ENCODE assay signal across 8 cellular contexts in the genomic region with DNA sequence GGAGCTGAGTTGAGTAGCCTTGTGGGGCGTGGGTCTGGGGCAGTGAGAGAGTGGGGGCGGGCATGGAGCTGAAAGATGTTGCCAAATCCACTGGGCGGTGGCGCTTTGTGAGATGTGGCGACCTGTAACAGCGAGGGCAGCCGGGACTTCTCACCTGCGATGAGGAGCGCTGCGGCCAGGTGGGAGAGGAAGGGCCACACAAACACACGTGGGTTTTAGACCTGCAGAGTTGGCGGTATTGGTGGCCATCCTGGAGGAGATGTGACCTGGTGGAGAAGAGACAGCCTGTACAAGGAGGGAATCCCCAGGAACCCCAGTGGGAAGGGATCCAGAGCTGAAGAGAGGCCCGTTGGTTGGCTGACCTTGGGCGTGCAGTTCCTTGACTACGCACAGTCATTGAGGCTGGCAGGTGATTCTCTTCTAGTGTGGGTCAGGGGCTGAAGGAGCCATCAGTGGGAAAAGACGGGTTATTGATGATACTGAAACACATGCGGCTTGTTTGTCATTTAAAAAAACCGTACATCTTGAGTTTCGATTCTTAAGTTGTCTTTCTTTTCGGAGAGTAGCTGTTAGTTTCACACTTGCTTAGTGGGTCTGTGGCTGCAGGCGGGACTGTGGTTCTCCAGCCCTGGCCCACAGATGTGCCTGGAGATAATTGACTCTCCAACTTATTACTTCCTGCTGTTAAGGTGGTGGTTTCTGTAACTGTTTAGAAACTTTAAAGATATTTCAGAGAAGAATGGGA. TPM values are rescaled to one million over a fixed set of nuclear protein-coding genes. Genes with fewer than 3 reads are reported as not detected.
DNase-seq lines count a peak whose midpoint lies in the region; ATAC-seq and TF ChIP-seq lines count a peak whose summit lies in the region.
"Had no signal": no experiment of that assay in that cellular context is flagged by ENCODE, and none has a peak within 500 bp of the region (broad histone marks: within the 10 kb centered on the region; RNA-seq: fewer than 3 reads in every experiment).

No MANE protein-coding gene starts in this region.

- peak overlapping the region; percentile 89 to 95 for H3K4me3 Mint-ChIP-seq in effector memory CD8-positive, alpha-beta T cell

- TF ChIP-seq EP300 in tibial nerve (IDR thresholded peaks at IDR 0.05) = no peak

- peaks cover 0 to 88% (median 38%) of the 10 kb centered on the region in 4 donors for H3K4me1 ChIP-seq in tibial nerve
- H3K4me1 ChIP-seq in ascending aorta = peaks cover 10 to 17% of the 10 kb centered on the region in 2 donors

- no peaks in the 10 kb centered on the region for H3K9me3 Mint-ChIP-seq in effector memory CD8-positive, alpha-beta T cell

- intact Hi-C loops in ascending aorta (cut with DNase I) = no loop called here

- H3K9me3 ChIP-seq in tibial nerve (no peaks in the 10 kb centered on the region), ascending aorta (no peaks in the 10 kb centered on the region)

- H3K36me3 ChIP-seq in tibial nerve = no peaks in the 10 kb centered on the region
- H3K36me3 ChIP-seq in ascending aorta = no peaks in the 10 kb centered on the region

- H3K27ac ChIP-seq in tibial nerve (peak overlapping the region in 3 of 4 donors; percentile 17 to 50 (median 37)), ascending aorta (no peak overlapping the region)
- H3K27ac ChIP-seq: VCaP had no signal

- TF ChIP-seq CTCF in tibial nerve (IDR thresholded peaks at IDR 0.05) (no peak), ascending aorta (IDR thresholded peaks at IDR 0.05) (no peak)

- H3K27ac Mint-ChIP-seq in effector memory CD8-positive, alpha-beta T cell = peak overlapping the region; percentile 85 to 94

- H3K4me3 ChIP-seq in tibial nerve (peak overlapping the region in 2 of 4 donors; percentile 32 to 100), ascending aorta (peak overlapping the region in 1 of 2 donors; percentile 99)

- 82% methylated on average over 21 of the region's 21 CpGs for WGBS in tibial nerve, 2 donors

- no peak for TF ChIP-seq POLR2A in tibial nerve (IDR thresholded peaks at IDR 0.05)

- ATAC-seq in HG03066 (IDR thresholded peaks at IDR 0.05; ENCODE audit: low read depth, unreplicated experiment) = peak; percentile 42
- ATAC-seq in effector memory CD8-positive, alpha-beta T cell (replicated peaks) = peak; percentile 69

- H3K4me1 Mint-ChIP-seq in effector memory CD8-positive, alpha-beta T cell (ENCODE audit: low read depth in 2 of 2) = peaks cover 57 to 66% of the 10 kb centered on the region in 2 donors

- no peaks in the 10 kb centered on the region for H3K27me3 Mint-ChIP-seq in effector memory CD8-positive, alpha-beta T cell

- H3K27me3 ChIP-seq in tibial nerve = no peaks in the 10 kb centered on the region
- H3K27me3 ChIP-seq in ascending aorta = no peaks in the 10 kb centered on the region

- peaks cover 38% of the 10 kb centered on the region for H3K36me3 Mint-ChIP-seq in effector memory CD8-positive, alpha-beta T cell (ENCODE audit: insufficient read depth)

- DNase-seq in GM19238 (ENCODE audit: insufficient read length, low spot score) = peak; percentile 71
- DNase-seq in UCSD-AML1 (lab: John Stamatoyannopoulos, UW; ENCODE audit: unreplicated experiment) = peak; percentile 31
- DNase-seq in effector memory CD8-positive, alpha-beta T cell = peak; percentile 68 to 75 (median 70)
- DNase-seq in tibial nerve (ENCODE audit: low spot score in 2 of 2) = no peak
- no peak for DNase-seq in T1000 (lab: John Stamatoyannopoulos, UW)
- no peak for DNase-seq in ascending aorta (ENCODE audit: low spot score in 2 of 2)

RNA-seq across cellular contexts. Expression of a gene that starts 2.4 kb away (rescaled TPM):
- total RNA-seq in tibial nerve = 10 to 100 TPM; 21.0 to 29.9 (median 29.3) TPM
- total RNA-seq in ascending aorta = 79.4 TPM

RNA-seq across cellular contexts. Expression of a gene that starts 51.1 kb away (rescaled TPM):
- total RNA-seq in tibial nerve (100 to 1,000 TPM; 124 to 232 (median 147) TPM), ascending aorta (84.9 TPM)

Comparison
In these comparisons a context has a peak if more than half of its experiments do, and no peak if none do; other contexts are left out.
1. DNase-seq: peak in GM19238 (single experiment), UCSD-AML1 (single experiment) and effector memory CD8-positive, alpha-beta T cell (3 of 3); none in tibial nerve (0 of 2), T1000 (single experiment) and ascending aorta (0 of 2).
2. H3K27ac ChIP-seq: peak in tibial nerve (3 of 4); none in ascending aorta (0 of 2).